Comparison of ENCODE assay signal across 7 cellular contexts in the genomic region with DNA sequence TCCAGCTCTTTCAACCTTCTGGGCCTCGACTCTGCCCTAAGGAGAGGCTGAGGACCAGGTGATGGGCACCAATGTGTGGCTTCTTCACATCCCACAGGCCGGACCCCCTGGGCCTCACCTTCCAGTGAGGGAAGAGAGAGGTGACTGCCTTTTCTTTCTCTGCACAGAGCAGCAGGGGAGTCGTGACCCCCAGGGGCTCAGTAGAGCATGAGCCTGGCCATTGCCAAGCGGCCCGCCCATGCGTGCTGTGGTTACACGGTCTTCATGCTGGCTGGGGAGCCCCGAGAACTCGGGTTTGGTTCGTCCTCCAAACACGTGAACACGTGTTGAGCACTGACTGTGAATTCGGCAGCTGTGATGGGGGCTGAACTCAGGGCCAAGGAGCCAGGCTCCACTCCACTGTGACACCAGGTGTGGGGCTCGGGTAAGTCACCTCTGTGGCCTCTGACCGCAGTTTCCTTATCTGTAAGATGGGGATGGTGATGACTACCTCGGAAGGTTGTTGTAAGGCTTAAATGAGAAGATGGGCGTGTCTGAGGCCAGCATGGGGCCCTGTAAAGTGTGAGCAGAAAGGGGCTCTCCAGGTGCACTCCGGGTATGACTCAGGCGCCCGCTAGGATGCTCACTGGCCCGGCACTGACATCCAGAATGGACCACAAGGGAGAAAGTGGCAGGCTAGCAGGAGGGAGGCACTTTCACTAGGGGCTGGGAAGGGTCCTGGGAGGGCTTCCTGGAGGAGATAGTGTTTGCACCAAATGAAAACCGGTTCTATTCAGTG. TPM values are rescaled to one million over a fixed set of nuclear protein-coding genes. Genes with fewer than 3 reads are reported as not detected.
DNase-seq lines count a peak whose midpoint lies in the region; ATAC-seq lines count a peak whose summit lies in the region.

No MANE protein-coding gene starts in this region.

- peaks cover 0 to 7% of the 10 kb centered on the region in 2 experiments for H3K27me3 ChIP-seq in mesenchymal stem cell (ENCODE audit: control insufficient read depth in 1 of 2, insufficient read depth in 1 of 2, low read length in 2 of 2)

- peak; percentile 85 for ATAC-seq in GM19455 (IDR thresholded peaks at IDR 0.05; ENCODE audit: unreplicated experiment)
- peak; percentile 86 for ATAC-seq in HG03439 (IDR thresholded peaks at IDR 0.05; ENCODE audit: unreplicated experiment)

- H3K23ac ChIP-seq in mesenchymal stem cell (ENCODE audit: low read length in 2 of 2): no peak overlapping the region

- DNase-seq in activated T-cell treated with anti-CD3 and anti-CD28 coated beads for 24 hours (ENCODE audit: low read depth) (peak; percentile 52), mesenchymal stem cell (no peak), dedifferentiated amniotic fluid mesenchymal stem cell (ENCODE audit: extremely low spot score) (no peak), DMS 273 (lab: John Stamatoyannopoulos, UW; ENCODE audit: unreplicated experiment) (no peak)
- DNase-seq in stimulated activated CD4-positive, alpha-beta T cell treated with anti-CD3 and anti-CD28 coated beads, TNF-alpha, amount 100 ng/mL, for 4 hours (ENCODE audit: low read depth in 3 of 3): peak; percentile 14 to 38 (median 17)

- H3K79me1 ChIP-seq in mesenchymal stem cell (replicated peaks; ENCODE audit: low read length, poor library complexity, severe bottlenecking): no peaks in the 10 kb centered on the region

- H3K4ac ChIP-seq in mesenchymal stem cell (ENCODE audit: low read depth in 1 of 2, low read length in 2 of 2): no peak overlapping the region

- H3K9ac ChIP-seq in mesenchymal stem cell (ENCODE audit: low read length): no peak overlapping the region

- H2AFZ ChIP-seq in mesenchymal stem cell (ENCODE audit: low read depth, low read length): no peak overlapping the region

- no peak overlapping the region for H4K91ac ChIP-seq in mesenchymal stem cell (ENCODE audit: low read length)

- no peak overlapping the region for H2BK120ac ChIP-seq in mesenchymal stem cell (ENCODE audit: low read depth, low read length)

- H4K8ac ChIP-seq in mesenchymal stem cell (ENCODE audit: low read length): no peak overlapping the region

- no peak overlapping the region for H2BK15ac ChIP-seq in mesenchymal stem cell (ENCODE audit: low read depth, poor library complexity, severe bottlenecking)

- H2BK5ac ChIP-seq in mesenchymal stem cell (ENCODE audit: low read depth, low read length, poor library complexity, severe bottlenecking): no peak overlapping the region

- H3K36me3 ChIP-seq in mesenchymal stem cell (ENCODE audit: control insufficient read depth in 1 of 2, insufficient read depth in 2 of 2, low read depth in 1 of 2, low read length in 2 of 2): no peaks in the 10 kb centered on the region

- H3K27ac ChIP-seq in mesenchymal stem cell (ENCODE audit: low read length, poor library complexity, severe bottlenecking): no peak overlapping the region

- no peak overlapping the region for H3K14ac ChIP-seq in mesenchymal stem cell (ENCODE audit: low read length in 2 of 2)

- peaks cover 17% of the 10 kb centered on the region for H3K4me1 ChIP-seq in mesenchymal stem cell (ENCODE audit: control insufficient read depth, insufficient read depth, low read depth, low read length)

- H2BK12ac ChIP-seq in mesenchymal stem cell (ENCODE audit: low read length in 2 of 2): no peak overlapping the region

- no peak overlapping the region for H3K18ac ChIP-seq in mesenchymal stem cell (ENCODE audit: low read depth in 1 of 2, low read length in 2 of 2)

- no peak overlapping the region for H3K4me2 ChIP-seq in mesenchymal stem cell (ENCODE audit: low read length, poor library complexity, severe bottlenecking)

- WGBS in mesenchymal stem cell: 80% methylated on average over 22 of the region's 22 CpGs

- no peaks in the 10 kb centered on the region for H3K9me3 ChIP-seq in mesenchymal stem cell (ENCODE audit: control insufficient read depth, low read length)

- no peak overlapping the region for H2AK5ac ChIP-seq in mesenchymal stem cell (ENCODE audit: low read length, severe bottlenecking)

- no peak overlapping the region for H3K4me3 ChIP-seq in mesenchymal stem cell (ENCODE audit: insufficient read depth in 1 of 2, low read depth in 1 of 2, low read length in 2 of 2)

RNA-seq across cellular contexts. Expression of a gene that starts 13.4 kb away (rescaled TPM):
- 93.4 TPM for polyA plus RNA-seq in mesenchymal stem cell (2013, experiment 1 of 2)
- polyA plus RNA-seq in mesenchymal stem cell (2013, experiment 2 of 2): 94.1 TPM

RNA-seq across cellular contexts. Expression of a gene that starts 56.1 kb away (rescaled TPM):
- polyA plus RNA-seq in mesenchymal stem cell (2013, experiment 1 of 2): 6.0 TPM
- 5.9 TPM for polyA plus RNA-seq in mesenchymal stem cell (2013, experiment 2 of 2)

Comparison
In these comparisons a context has a peak if more than half of its experiments do, and no peak if none do; other contexts are left out.
1. DNase-seq: peak in activated T-cell treated with anti-CD3 and anti-CD28 coated beads for 24 hours (single experiment) and stimulated activated CD4-positive, alpha-beta T cell treated with anti-CD3 and anti-CD28 coated beads, TNF-alpha, amount 100 ng/mL, for 4 hours (3 of 3); none in mesenchymal stem cell (single experiment), dedifferentiated amniotic fluid mesenchymal stem cell (single experiment) and DMS 273 (single experiment).